ENCODE assay signal across 13 cellular contexts in genomic region chr2:233485726-233486125, GRCh38.
"Had no signal": no experiment of that assay in that cellular context is flagged by ENCODE, and none has a peak within 500 bp of the region (broad histone marks: within the 10 kb centered on the region; RNA-seq: fewer than 3 reads in every experiment).

No MANE protein-coding gene starts in this region.

- DNase-seq: activated effector memory CD4-positive, alpha-beta T cell treated with Interleukin-2 at 50 U/mL for 16 hours; activated T-cell treated with anti-CD3 and anti-CD28 coated beads, Interleukin-2, amount 50 U/mL, for 24 hours; amniotic stem cell; foreskin keratinocyte; left colon; mesendoderm; stimulated activated CD4-positive, alpha-beta T cell treated with anti-CD3 and anti-CD28 coated beads, Interleukin-15, amount 100 ng/mL, for 24 hours; stimulated activated CD4-positive, alpha-beta T cell treated with anti-CD3 and anti-CD28 coated beads, Interleukin-4, amount 100 ng/mL, for 24 hours; transverse colon had no signal

- H3K27ac Mint-ChIP-seq: T-helper 1 cell treated with Interleukin-12 subunit alpha and Interleukin-12 subunit beta and Interleukin-4 antibody, amounts not matched to agents 30 μg/mL and 1 μg/mL, for 36 hours had no signal

- H3K9me3 ChIP-seq: pancreas, transverse colon had no signal

- H3K27me3 Mint-ChIP-seq: activated naive CD4-positive, alpha-beta T cell treated with anti-CD3 and anti-CD28 coated beads, Interleukin-2, amount 50 U/mL, for 24 hours; activated T-cell treated with anti-CD3 and anti-CD28 coated beads, Interleukin-2, amount 50 U/mL, for 24 hours had no signal

- H3K4me3 Mint-ChIP-seq: activated naive CD4-positive, alpha-beta T cell treated with anti-CD3 and anti-CD28 coated beads, Interleukin-2, amount 50 U/mL, for 24 hours; activated T-cell treated with anti-CD3 and anti-CD28 coated beads, Interleukin-2, amount 50 U/mL, for 24 hours; neural crest cell; T-helper 1 cell treated with Interleukin-12 subunit alpha and Interleukin-12 subunit beta and Interleukin-4 antibody, amounts not matched to agents 30 μg/mL and 1 μg/mL, for 36 hours had no signal

- H3K27ac ChIP-seq: transverse colon had no signal

- ATAC-seq: foreskin keratinocyte, left colon, pancreas had no signal

- H3K9me3 Mint-ChIP-seq: activated naive CD4-positive, alpha-beta T cell treated with anti-CD3 and anti-CD28 coated beads, Interleukin-2, amount 50 U/mL, for 24 hours; activated T-cell treated with anti-CD3 and anti-CD28 coated beads, Interleukin-2, amount 50 U/mL, for 24 hours; T-helper 1 cell treated with Interleukin-12 subunit alpha and Interleukin-12 subunit beta and Interleukin-4 antibody, amounts not matched to agents 30 μg/mL and 1 μg/mL, for 36 hours had no signal

- H3K4me3 ChIP-seq: pancreas, transverse colon had no signal

- H3K4me1 Mint-ChIP-seq: activated naive CD4-positive, alpha-beta T cell treated with anti-CD3 and anti-CD28 coated beads, Interleukin-2, amount 50 U/mL, for 24 hours had no signal

- H3K27me3 ChIP-seq: foreskin keratinocyte, pancreas, transverse colon had no signal
